ENCODE assay signal across 24 cellular contexts in the genomic region with DNA sequence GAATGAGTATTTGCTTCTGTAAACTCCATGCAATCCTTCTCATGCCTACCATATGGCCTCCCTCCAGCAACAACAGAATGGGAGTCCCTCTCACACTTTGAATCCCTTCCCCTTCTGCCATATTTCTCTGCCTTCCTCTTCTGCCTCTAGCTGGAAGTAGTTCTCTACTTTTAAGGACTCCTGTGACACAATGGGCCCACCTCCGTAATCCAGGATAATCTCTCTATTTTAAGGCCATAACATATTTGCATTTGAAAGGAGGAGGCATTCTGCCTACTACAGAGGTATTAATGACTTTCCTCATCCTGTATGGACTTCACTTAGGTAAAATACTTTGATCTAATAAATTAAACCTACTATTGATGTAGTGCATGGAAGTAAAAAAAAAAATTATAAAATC.
"Had no signal": no experiment of that assay in that cellular context is flagged by ENCODE, and none has a peak within 500 bp of the region (broad histone marks: within the 10 kb centered on the region; RNA-seq: fewer than 3 reads in every experiment).

No MANE protein-coding gene starts in this region.

- H3K9me3 Mint-ChIP-seq: effector memory CD8-positive, alpha-beta T cell; endodermal cell had no signal

- H3K27ac ChIP-seq: colonic mucosa, coronary artery, dorsolateral prefrontal cortex, epithelial cell of prostate, esophagus muscularis mucosa, esophagus squamous epithelium, foreskin keratinocyte, gastrocnemius medialis, gastroesophageal sphincter, heart left ventricle, heart right ventricle had no signal

- H3K4me1 ChIP-seq: colonic mucosa, esophagus muscularis mucosa, esophagus squamous epithelium, foreskin keratinocyte, gastrocnemius medialis, gastroesophageal sphincter, heart left ventricle, heart right ventricle had no signal

- ATAC-seq: effector memory CD8-positive, alpha-beta T cell; foreskin keratinocyte; gastrocnemius medialis; gastroesophageal sphincter; heart left ventricle; heart right ventricle had no signal

- H3K4me1 Mint-ChIP-seq: endodermal cell had no signal

- H3K9me3 ChIP-seq: colonic mucosa, esophagus muscularis mucosa, esophagus squamous epithelium, gastrocnemius medialis, gastroesophageal sphincter, heart left ventricle, heart right ventricle had no signal

- H3K27ac Mint-ChIP-seq: dendritic cell treated with granulocyte-macrophage colony-stimulating factor and Interleukin-4, amounts not matched to agents 40 ng/mL and 50 ng/mL, for 4 days; effector memory CD8-positive, alpha-beta T cell; endodermal cell had no signal

- H3K27me3 Mint-ChIP-seq: dendritic cell treated with granulocyte-macrophage colony-stimulating factor and Interleukin-4, amounts not matched to agents 40 ng/mL and 50 ng/mL, for 4 days had no signal

- H3K4me3 ChIP-seq: colonic mucosa, coronary artery, dorsolateral prefrontal cortex, esophagus muscularis mucosa, esophagus squamous epithelium, gastrocnemius medialis, gastroesophageal sphincter, heart left ventricle, heart right ventricle had no signal

- H3K27me3 ChIP-seq: colonic mucosa, esophagus muscularis mucosa, foreskin keratinocyte, gastrocnemius medialis had no signal

- DNase-seq: colonic mucosa; cortex of kidney; dermis blood vessel endothelial cell; dorsolateral prefrontal cortex; effector CD4-positive, alpha-beta T cell; effector CD8-positive, alpha-beta T cell; effector memory CD4-positive, alpha-beta T cell; effector memory CD8-positive, alpha-beta T cell; endodermal cell; erythroblast; esophagus squamous epithelium; foreskin fibroblast; foreskin keratinocyte; foreskin melanocyte; gastrocnemius medialis; glutamatergic neuron; head of caudate nucleus; heart left ventricle; heart right ventricle had no signal

- H3K4me3 Mint-ChIP-seq: dendritic cell treated with granulocyte-macrophage colony-stimulating factor and Interleukin-4, amounts not matched to agents 40 ng/mL and 50 ng/mL, for 4 days; effector memory CD8-positive, alpha-beta T cell; endodermal cell had no signal

- H3K36me3 ChIP-seq: colonic mucosa, esophagus muscularis mucosa, esophagus squamous epithelium, gastrocnemius medialis, gastroesophageal sphincter, heart left ventricle, heart right ventricle had no signal
